Comparison of ENCODE assay signal across 17 cellular contexts in genomic region chr17:78023042-78023441, GRCh38.
A peak's percentile ranks its signal among the peaks of the same experiment; 100 is the strongest.
DNase-seq lines count a peak whose midpoint lies in the region; ATAC-seq lines count a peak whose summit lies in the region.
"Had no signal": no experiment of that assay in that cellular context is flagged by ENCODE, and none has a peak within 500 bp of the region (broad histone marks: within the 10 kb centered on the region; RNA-seq: fewer than 3 reads in every experiment).

No MANE protein-coding gene starts in this region.

- peaks cover 21% of the 10 kb centered on the region; the same call in 1 of the 2 replicates for H3F3A ChIP-seq in GM23248 (ENCODE audit: insufficient read depth)

- H3K36me3 ChIP-seq in GM23248 (ENCODE audit: low read depth) = no peaks in the 10 kb centered on the region
- H3K36me3 ChIP-seq: BE2C had no signal

- no peaks in the 10 kb centered on the region for H3K36me3 Mint-ChIP-seq in stimulated activated effector memory CD8-positive, alpha-beta T cell treated with anti-CD3 and anti-CD28 coated beads, Interleukin-12 subunit alpha, Interleukin-12 subunit beta, amount 100 ng/mL, for 72 hours

- in situ Hi-C loops in GM23248 (cut with MboI) = no loop called here

- peak; percentile 12 to 25 for DNase-seq in AML-193 (lab: John Stamatoyannopoulos, UW)
- DNase-seq in GM23248 = no peak
- DNase-seq in cerebellar cortex (ENCODE audit: low spot score) = peak; percentile 45
- no peak for DNase-seq in stimulated activated effector memory CD8-positive, alpha-beta T cell treated with anti-CD3 and anti-CD28 coated beads, Interleukin-12 subunit alpha, Interleukin-12 subunit beta, amount 100 ng/mL, for 72 hours (ENCODE audit: low spot score in 2 of 2)
- no peak for DNase-seq in NCI-H2081 treated with DMSO at 0.1 percent for 48 hours (lab: John Stamatoyannopoulos, UW)
- DNase-seq: BE2C; CD4-positive, CD25-positive, alpha-beta regulatory T cell; CD8-positive, alpha-beta memory T cell; COR-L47; DMS 273 treated with DMSO at 0.1 percent for 48 hours; DMS53; DND-41; H7 had no signal

- no peaks in the 10 kb centered on the region for H3K9me3 Mint-ChIP-seq in stimulated activated effector memory CD8-positive, alpha-beta T cell treated with anti-CD3 and anti-CD28 coated beads, Interleukin-12 subunit alpha, Interleukin-12 subunit beta, amount 100 ng/mL, for 72 hours
- H3K9me3 Mint-ChIP-seq: GM23338, HFFc6 had no signal

- H3K4me1 Mint-ChIP-seq in stimulated activated effector memory CD8-positive, alpha-beta T cell treated with anti-CD3 and anti-CD28 coated beads, Interleukin-12 subunit alpha, Interleukin-12 subunit beta, amount 100 ng/mL, for 72 hours = peaks cover 43% of the 10 kb centered on the region

- H3K4me3 Mint-ChIP-seq in stimulated activated effector memory CD8-positive, alpha-beta T cell treated with anti-CD3 and anti-CD28 coated beads, Interleukin-12 subunit alpha, Interleukin-12 subunit beta, amount 100 ng/mL, for 72 hours = no peak overlapping the region
- H3K4me3 Mint-ChIP-seq: CD4-positive, CD25-positive, alpha-beta regulatory T cell; CD8-positive, alpha-beta memory T cell; GM23338; HFFc6 had no signal

- H3K27ac ChIP-seq in GM23248 = no peak overlapping the region

- H3K27me3 ChIP-seq in GM23248 (replicated peaks; ENCODE audit: insufficient read depth) = no peaks in the 10 kb centered on the region
- H3K27me3 ChIP-seq: BE2C had no signal

- no peak for ATAC-seq in stimulated activated effector memory CD8-positive, alpha-beta T cell treated with anti-CD3 and anti-CD28 coated beads, Interleukin-12 subunit alpha, Interleukin-12 subunit beta, amount 100 ng/mL, for 72 hours
- no peak for ATAC-seq in GM21529 (IDR thresholded peaks at IDR 0.05; ENCODE audit: unreplicated experiment)
- ATAC-seq: GM23338, HCT116 had no signal

- WGBS in GM23248 (ENCODE audit: low coverage in 1 of 2, low lambda C conversion rate in 2 of 2, missing lambda C conversion rate in 2 of 2), 2 experiments = 91% methylated on average over 5 of the region's 5 CpGs

- no peak overlapping the region for H3K9ac ChIP-seq in GM23248

- no peak overlapping the region for H3K4me3 ChIP-seq in GM23248
- H3K4me3 ChIP-seq: GM23338 had no signal

- H3K4me2 ChIP-seq in GM23248 (ENCODE audit: unreplicated experiment) = peak overlapping the region; percentile 29
- H3K4me2 ChIP-seq: GM23338 had no signal

- peak overlapping the region; percentile 45 for H3K27ac Mint-ChIP-seq in stimulated activated effector memory CD8-positive, alpha-beta T cell treated with anti-CD3 and anti-CD28 coated beads, Interleukin-12 subunit alpha, Interleukin-12 subunit beta, amount 100 ng/mL, for 72 hours
- H3K27ac Mint-ChIP-seq: GM23338 had no signal

- no peaks in the 10 kb centered on the region for H3K9me2 ChIP-seq in GM23248 (ENCODE audit: insufficient read depth)

- H4K20me1 ChIP-seq in GM23248 (ENCODE audit: insufficient read depth) = no peaks in the 10 kb centered on the region

- no peak overlapping the region for H2AFZ ChIP-seq in GM23248
- H2AFZ ChIP-seq: GM23338 had no signal

- H3K4me1 ChIP-seq in GM23248 (ENCODE audit: insufficient read depth) = peaks cover 20% of the 10 kb centered on the region
- H3K4me1 ChIP-seq: BE2C had no signal

- no peaks in the 10 kb centered on the region for H3K79me2 ChIP-seq in GM23248 (ENCODE audit: insufficient read depth)

- no peaks in the 10 kb centered on the region for H3K9me3 ChIP-seq in GM23248 (ENCODE audit: low read depth)
- H3K9me3 ChIP-seq: BE2C had no signal

Comparison
In these comparisons a context has a peak if more than half of its experiments do, and no peak if none do; other contexts are left out.
1. DNase-seq: peak in AML-193 (2 of 2) and cerebellar cortex (single experiment); none in GM23248 (single experiment), stimulated activated effector memory CD8-positive, alpha-beta T cell treated with anti-CD3 and anti-CD28 coated beads, Interleukin-12 subunit alpha, Interleukin-12 subunit beta, amount 100 ng/mL, for 72 hours (0 of 2) and NCI-H2081 treated with DMSO at 0.1 percent for 48 hours (single experiment).